11 cellular contexts compared by ENCODE assay signal in genomic region chr17:39626171-39626670, GRCh38. TPM values are rescaled to one million over a fixed set of nuclear protein-coding genes. Genes with fewer than 3 reads are reported as not detected.
DNase-seq lines count a peak whose midpoint lies in the region; ATAC-seq and TF ChIP-seq lines count a peak whose summit lies in the region.
"Had no signal": no experiment of that assay in that cellular context is flagged by ENCODE, and none has a peak within 500 bp of the region (broad histone marks: within the 10 kb centered on the region; RNA-seq: fewer than 3 reads in every experiment).

No MANE protein-coding gene starts in this region.

- H3K36me3 ChIP-seq in stomach, result no peaks in the 10 kb centered on the region

- peak; percentile 48 for DNase-seq in activated naive CD4-positive, alpha-beta T cell treated with anti-CD3 and anti-CD28 coated beads for 36 hours
- DNase-seq in activated naive CD4-positive, alpha-beta T cell treated with anti-CD3 and anti-CD28 coated beads, Interleukin-2, amount 10 ng/mL, durations not matched to agents 7 days and 5 days, result no peak
- no peak for DNase-seq in activated B cell treated with CpG ODN at 0.5 μM for 24 hours
- DNase-seq in stomach, result no peak
- DNase-seq in NOMO-1 treated with dmso at 0.1 percent for 144 hours (lab: John Stamatoyannopoulos, UW; ENCODE audit: unreplicated experiment), result no peak

- no peak overlapping the region for H3K27ac Mint-ChIP-seq in activated naive CD4-positive, alpha-beta T cell treated with anti-CD3 and anti-CD28 coated beads for 36 hours
- no peak overlapping the region for H3K27ac Mint-ChIP-seq in activated naive CD4-positive, alpha-beta T cell treated with anti-CD3 and anti-CD28 coated beads, Interleukin-2, amount 10 ng/mL, durations not matched to agents 7 days and 5 days
- H3K27ac Mint-ChIP-seq in activated B cell treated with CpG ODN at 0.5 μM for 24 hours, result no peak overlapping the region

- no peak overlapping the region for H3K27ac ChIP-seq in stomach

- H3K4me3 ChIP-seq in iPS-18c (ENCODE audit: insufficient read depth, low read depth, low read length) (peak overlapping the region; percentile 71; the same call in 1 of the 2 replicates), stomach (peak overlapping the region in 3 of 4 donors; percentile 34 to 52 (median 36))

- intact Hi-C loops in activated naive CD4-positive, alpha-beta T cell treated with anti-CD3 and anti-CD28 coated beads for 36 hours (cut with micrococcal nuclease), result no loop called here
- intact Hi-C loops in activated B cell treated with CpG ODN at 0.5 μM for 24 hours (cut with micrococcal nuclease), result loop anchor here (10.0 kb wide), 1 partner anchor 421 kb away; the partner anchor contains the start of gene RPL19
- intact Hi-C loops in stomach (cut with DNase I; ENCODE audit: low total_unique reads), result loop anchor here (5.0 kb wide), 1 partner anchor 126 kb away; no protein-coding TSS in a partner anchor

- H3K4me1 ChIP-seq in stomach, result peaks cover 11 to 50% (median 44%) of the 10 kb centered on the region in 4 donors

- TF ChIP-seq CTCF in activated B cell treated with CpG ODN at 0.5 μM for 24 hours (IDR thresholded peaks at IDR 0.05) (no peak), stomach (IDR thresholded peaks at IDR 0.05) (no peak)

- CTCF ChIA-PET in activated naive CD4-positive, alpha-beta T cell treated with anti-CD3 and anti-CD28 coated beads for 36 hours (lab: Charles Lee), result interaction anchor here (0.8 to 8.4 kb wide), 4 partner anchors 10 to 284 kb away, joined by 3 to 213 read pairs (median 24); partner anchors contain the start of gene STARD3
- CTCF ChIA-PET in activated naive CD4-positive, alpha-beta T cell treated with anti-CD3 and anti-CD28 coated beads, Interleukin-2, amount 10 ng/mL, durations not matched to agents 7 days and 5 days (lab: Charles Lee), result interaction anchor here (3.4 to 8.7 kb wide), 3 partner anchors 8 to 43 kb away, joined by 56 to 200 read pairs (median 115); partner anchors contain the start of genes PNMT and TCAP
- CTCF ChIA-PET in activated B cell treated with CpG ODN at 0.5 μM for 24 hours (lab: Charles Lee), result interaction anchor here (5.9 kb wide), 1 partner anchor 8 kb away, joined by 56 read pairs; no protein-coding TSS in a partner anchor

- peak overlapping the region; percentile 54 for H3K4me3 Mint-ChIP-seq in activated naive CD4-positive, alpha-beta T cell treated with anti-CD3 and anti-CD28 coated beads for 36 hours
- H3K4me3 Mint-ChIP-seq in activated naive CD4-positive, alpha-beta T cell treated with anti-CD3 and anti-CD28 coated beads, Interleukin-2, amount 10 ng/mL, durations not matched to agents 7 days and 5 days, result no peak overlapping the region
- H3K4me3 Mint-ChIP-seq in activated B cell treated with CpG ODN at 0.5 μM for 24 hours, result peak overlapping the region; percentile 74

- 28 to 38% (median 32%) methylated on average over 15 of the region's 15 CpGs for WGBS in stomach, 5 donors

- H3K4me1 Mint-ChIP-seq in activated naive CD4-positive, alpha-beta T cell treated with anti-CD3 and anti-CD28 coated beads for 36 hours (ENCODE audit: low read depth), result peaks cover 31% of the 10 kb centered on the region
- H3K4me1 Mint-ChIP-seq in activated naive CD4-positive, alpha-beta T cell treated with anti-CD3 and anti-CD28 coated beads, Interleukin-2, amount 10 ng/mL, durations not matched to agents 7 days and 5 days, result peaks cover 28% of the 10 kb centered on the region
- H3K4me1 Mint-ChIP-seq in activated B cell treated with CpG ODN at 0.5 μM for 24 hours, result peaks cover 26% of the 10 kb centered on the region

- H3K9me3 Mint-ChIP-seq in activated naive CD4-positive, alpha-beta T cell treated with anti-CD3 and anti-CD28 coated beads for 36 hours, result no peaks in the 10 kb centered on the region
- no peaks in the 10 kb centered on the region for H3K9me3 Mint-ChIP-seq in activated naive CD4-positive, alpha-beta T cell treated with anti-CD3 and anti-CD28 coated beads, Interleukin-2, amount 10 ng/mL, durations not matched to agents 7 days and 5 days
- no peaks in the 10 kb centered on the region for H3K9me3 Mint-ChIP-seq in activated B cell treated with CpG ODN at 0.5 μM for 24 hours

- no peak for TF ChIP-seq EP300 in stomach (IDR thresholded peaks at IDR 0.05)

- H3K9me3 ChIP-seq in iPS-18c (ENCODE audit: control insufficient read depth, insufficient read depth, low read length), result no peaks in the 10 kb centered on the region
- no peaks in the 10 kb centered on the region for H3K9me3 ChIP-seq in stomach

- ATAC-seq in activated B cell treated with CpG ODN at 0.5 μM for 24 hours (ENCODE audit: low read depth) (no peak), HG02623 (IDR thresholded peaks at IDR 0.05; ENCODE audit: unreplicated experiment) (no peak), HG03097 (IDR thresholded peaks at IDR 0.05; ENCODE audit: low FRiP score, unreplicated experiment) (no peak)

- H3K27me3 ChIP-seq in stomach, result peaks cover 10 to 83% (median 39%) of the 10 kb centered on the region in 3 donors

- peaks cover 30% of the 10 kb centered on the region for H3K27me3 Mint-ChIP-seq in activated naive CD4-positive, alpha-beta T cell treated with anti-CD3 and anti-CD28 coated beads for 36 hours (ENCODE audit: low read depth)
- peaks cover 92% of the 10 kb centered on the region for H3K27me3 Mint-ChIP-seq in activated naive CD4-positive, alpha-beta T cell treated with anti-CD3 and anti-CD28 coated beads, Interleukin-2, amount 10 ng/mL, durations not matched to agents 7 days and 5 days
- H3K27me3 Mint-ChIP-seq in activated B cell treated with CpG ODN at 0.5 μM for 24 hours, result peaks cover 33% of the 10 kb centered on the region

- TF ChIP-seq POLR2A in stomach (IDR thresholded peaks at IDR 0.05), result no peak

- POLR2A ChIA-PET in activated B cell treated with CpG ODN at 0.5 μM for 24 hours (lab: Charles Lee), result no interaction called here

- no peaks in the 10 kb centered on the region for H3K36me3 Mint-ChIP-seq in activated naive CD4-positive, alpha-beta T cell treated with anti-CD3 and anti-CD28 coated beads for 36 hours (ENCODE audit: low read depth)
- no peaks in the 10 kb centered on the region for H3K36me3 Mint-ChIP-seq in activated naive CD4-positive, alpha-beta T cell treated with anti-CD3 and anti-CD28 coated beads, Interleukin-2, amount 10 ng/mL, durations not matched to agents 7 days and 5 days
- no peaks in the 10 kb centered on the region for H3K36me3 Mint-ChIP-seq in activated B cell treated with CpG ODN at 0.5 μM for 24 hours (ENCODE audit: low read depth)

RNA-seq across cellular contexts. Expression of gene PPP1R1B, which starts 0.5 kb away (rescaled TPM):
- total RNA-seq in activated naive CD4-positive, alpha-beta T cell treated with anti-CD3 and anti-CD28 coated beads for 36 hours, result under 1 TPM in 1 of 2 experiments, not detected in 1; 0.14 TPM
- total RNA-seq in activated B cell treated with CpG ODN at 0.5 μM for 24 hours (not detected in 2 replicates), stomach (100 to 1,000 TPM in 1 of 5 donors, 10 to 100 TPM in 2, 1 to 10 TPM in 1, under 1 TPM in 1; 0.58 to 279 (median 11.0) TPM)
- 10 to 100 TPM in 1 of 3 donors, 1 to 10 TPM in 2; 5.0 to 20.9 (median 9.5) TPM for polyA plus RNA-seq in stomach
- total RNA-seq: epithelial cell of proximal tubule, kidney epithelial cell had no signal
- polyA plus RNA-seq: BJ had no signal

RNA-seq across cellular contexts. Expression of gene STARD3, which starts 10.7 kb away (rescaled TPM):
- total RNA-seq in activated naive CD4-positive, alpha-beta T cell treated with anti-CD3 and anti-CD28 coated beads for 36 hours, result 10 to 100 TPM; 56.1 to 56.8 TPM
- total RNA-seq in activated B cell treated with CpG ODN at 0.5 μM for 24 hours (51.8 and 58.2 TPM in 2 replicates), stomach (1,000 to 10,000 TPM in 1 of 5 donors, 100 to 1,000 TPM in 1, 10 to 100 TPM in 3; 26.4 to 1,091 (median 72.1) TPM)
- polyA plus RNA-seq in stomach, result 10 to 100 TPM; 28.1 to 53.5 (median 30.8) TPM

RNA-seq across cellular contexts. Expression of gene NEUROD2, which starts 18.5 kb away (rescaled TPM):
- not detected for total RNA-seq in activated naive CD4-positive, alpha-beta T cell treated with anti-CD3 and anti-CD28 coated beads for 36 hours
- total RNA-seq in activated B cell treated with CpG ODN at 0.5 μM for 24 hours (0.02 TPM in 1 of 2 replicates, not detected in the other), stomach (not detected)
- polyA plus RNA-seq in stomach, result under 1 TPM; 0.03 to 0.31 (median 0.25) TPM
- total RNA-seq: epithelial cell of proximal tubule, kidney epithelial cell had no signal
- polyA plus RNA-seq: BJ had no signal

RNA-seq across cellular contexts. Expression of gene TCAP, which starts 38.9 kb away (rescaled TPM):
- total RNA-seq in activated naive CD4-positive, alpha-beta T cell treated with anti-CD3 and anti-CD28 coated beads for 36 hours, result 1 to 10 TPM in 1 of 2 experiments, under 1 TPM in 1; 0.74 to 1.1 TPM
- 2.1 and 2.3 TPM in 2 replicates for total RNA-seq in activated B cell treated with CpG ODN at 0.5 μM for 24 hours
- total RNA-seq in stomach, result 1 to 10 TPM in 1 of 5 donors, under 1 TPM in 2, not detected in 2; 0.89 to 4.3 (median 0.92) TPM
- 10 to 100 TPM in 1 of 3 donors, 1 to 10 TPM in 1, under 1 TPM in 1; 0.88 to 14.1 (median 3.5) TPM for polyA plus RNA-seq in stomach
- total RNA-seq: epithelial cell of proximal tubule had no signal

RNA-seq across cellular contexts. Expression of gene PNMT, which starts 42.0 kb away (rescaled TPM):
- not detected for total RNA-seq in activated naive CD4-positive, alpha-beta T cell treated with anti-CD3 and anti-CD28 coated beads for 36 hours
- total RNA-seq in activated B cell treated with CpG ODN at 0.5 μM for 24 hours (not detected in 2 replicates), stomach (1 to 10 TPM in 2 of 5 donors, under 1 TPM in 1, not detected in 2; 0.45 to 9.0 (median 2.9) TPM)
- polyA plus RNA-seq in stomach, result 10 to 100 TPM in 2 of 3 donors, 1 to 10 TPM in 1; 5.3 to 16.6 (median 13.0) TPM
- total RNA-seq: epithelial cell of proximal tubule, kidney epithelial cell had no signal
- polyA plus RNA-seq: BJ had no signal
